Comparison of ENCODE assay signal across 8 cellular contexts in the genomic region with DNA sequence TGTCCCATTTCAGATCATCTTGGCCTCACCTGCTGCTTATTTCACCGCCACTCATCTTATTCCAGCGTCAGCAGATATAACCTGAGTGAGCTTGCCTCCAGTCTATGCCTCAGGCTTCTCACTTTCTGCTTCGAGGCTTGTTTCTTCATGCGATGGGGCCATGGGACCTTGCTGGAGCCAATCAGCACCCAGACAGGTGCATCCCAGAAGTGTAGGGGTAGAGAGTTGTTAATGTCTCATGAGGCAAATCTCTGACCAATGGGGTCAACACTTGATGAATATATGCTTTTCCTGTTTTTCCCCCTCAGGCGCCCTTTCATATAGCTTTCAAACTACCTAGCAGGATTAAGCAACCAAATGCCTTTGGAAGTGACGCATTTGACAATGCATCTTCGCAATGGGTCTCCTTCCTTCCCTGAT. TPM values are rescaled to one million over a fixed set of nuclear protein-coding genes. Genes with fewer than 3 reads are reported as not detected.
DNase-seq lines count a peak whose midpoint lies in the region; ATAC-seq, FAIRE-seq and TF ChIP-seq lines count a peak whose summit lies in the region.

No MANE protein-coding gene starts in this region.

- DNase-seq in AG10803 (ENCODE audit: low read depth) (no peak), HFF-Myc (ENCODE audit: extremely low read depth, low read depth) (no peak), astrocyte (ENCODE audit: low read depth) (no peak), left colon (no peak), 8988T (no peak), activated gamma-delta T cell treated with Interleukin-2 at 50 U/mL for 16 hours (no peak)
- DNase-seq in natural killer cell treated with Interleukin-12 subunit alpha and Interleukin-12 subunit beta and Interleukin-15 and Interleukin-18, amount 100 ng/mL, for 72 hours (ENCODE audit: low spot score), result no peak

- peak overlapping the region; percentile 90 for H3K4me2 ChIP-seq in astrocyte (ENCODE audit: low read length)

- H3K9ac ChIP-seq in astrocyte (ENCODE audit: low read length), result peak overlapping the region; percentile 90

- no peak for ATAC-seq in natural killer cell treated with Interleukin-12 subunit alpha and Interleukin-12 subunit beta and Interleukin-15 and Interleukin-18, amount 100 ng/mL, for 72 hours
- no peak for ATAC-seq in left colon
- ATAC-seq in HG02938 (IDR thresholded peaks at IDR 0.05; ENCODE audit: unreplicated experiment), result no peak

- no peak for TF ChIP-seq CTCF in AG10803 (conservative IDR thresholded peaks at IDR 0.05; ENCODE audit: low read length)
- TF ChIP-seq CTCF in HFF-Myc (IDR thresholded peaks at IDR 0.05; ENCODE audit: low read depth, low read length, missing control alignments), result no peak
- no peak for TF ChIP-seq CTCF in astrocyte (IDR thresholded peaks at IDR 0.05; ENCODE audit: insufficient read depth, low read depth, low read length)

- H3K27ac ChIP-seq in astrocyte (ENCODE audit: low read depth, low read length), result no peak overlapping the region

- peak overlapping the region; percentile 96 for H2AFZ ChIP-seq in astrocyte (ENCODE audit: low read depth, low read length)

- intact Hi-C loops in left colon (cut with DNase I, micrococcal nuclease), result no loop called here

- no peak for FAIRE-seq in astrocyte (lab: Jason Lieb, UNC)

- peak overlapping the region; percentile 52 for H3K4me3 Mint-ChIP-seq in astrocyte (ENCODE audit: unreplicated experiment)
- H3K4me3 Mint-ChIP-seq in natural killer cell treated with Interleukin-12 subunit alpha and Interleukin-12 subunit beta and Interleukin-15 and Interleukin-18, amount 100 ng/mL, for 72 hours, result peak overlapping the region; percentile 100

- peaks cover 8% of the 10 kb centered on the region for H3K4me1 ChIP-seq in astrocyte (ENCODE audit: insufficient read depth, low read length)

- peaks cover 3% of the 10 kb centered on the region for H3K36me3 Mint-ChIP-seq in astrocyte (ENCODE audit: low read depth, unreplicated experiment)
- H3K36me3 Mint-ChIP-seq in natural killer cell treated with Interleukin-12 subunit alpha and Interleukin-12 subunit beta and Interleukin-15 and Interleukin-18, amount 100 ng/mL, for 72 hours, result no peaks in the 10 kb centered on the region

- no peaks in the 10 kb centered on the region for H3K27me3 ChIP-seq in astrocyte (ENCODE audit: insufficient read depth, low read length)

- H3K9me3 ChIP-seq in astrocyte (ENCODE audit: insufficient read depth, low read depth, low read length), result no peaks in the 10 kb centered on the region

- no peaks in the 10 kb centered on the region for H3K4me1 Mint-ChIP-seq in astrocyte (ENCODE audit: low read depth, unreplicated experiment)
- peaks cover 32 to 43% of the 10 kb centered on the region in 2 donors for H3K4me1 Mint-ChIP-seq in natural killer cell treated with Interleukin-12 subunit alpha and Interleukin-12 subunit beta and Interleukin-15 and Interleukin-18, amount 100 ng/mL, for 72 hours (ENCODE audit: low read depth in 2 of 2)

- no peaks in the 10 kb centered on the region for H3K79me2 ChIP-seq in astrocyte (ENCODE audit: insufficient read depth, low read length)

- no peaks in the 10 kb centered on the region for H4K20me1 ChIP-seq in astrocyte (ENCODE audit: insufficient read depth, low read length)

- H3K27me3 Mint-ChIP-seq in astrocyte (ENCODE audit: low read depth, unreplicated experiment), result peaks cover 7% of the 10 kb centered on the region
- peaks cover 3 to 11% of the 10 kb centered on the region in 2 donors for H3K27me3 Mint-ChIP-seq in natural killer cell treated with Interleukin-12 subunit alpha and Interleukin-12 subunit beta and Interleukin-15 and Interleukin-18, amount 100 ng/mL, for 72 hours

- H3K36me3 ChIP-seq in astrocyte (ENCODE audit: insufficient read depth, low read length), result no peaks in the 10 kb centered on the region

- H3K27ac Mint-ChIP-seq in astrocyte (ENCODE audit: unreplicated experiment), result peak overlapping the region; percentile 45
- peak overlapping the region; percentile 99 to 100 for H3K27ac Mint-ChIP-seq in natural killer cell treated with Interleukin-12 subunit alpha and Interleukin-12 subunit beta and Interleukin-15 and Interleukin-18, amount 100 ng/mL, for 72 hours

- H3K4me3 ChIP-seq in AG10803 (ENCODE audit: low read length), result peak overlapping the region; percentile 96
- peak overlapping the region; percentile 60 for H3K4me3 ChIP-seq in HFF-Myc (replicated peaks; ENCODE audit: low read depth, low read length)
- peak overlapping the region; percentile 81 for H3K4me3 ChIP-seq in astrocyte (ENCODE audit: insufficient read depth, low read depth, low read length)

- peaks cover 3% of the 10 kb centered on the region for H3K9me3 Mint-ChIP-seq in astrocyte (ENCODE audit: unreplicated experiment)
- no peaks in the 10 kb centered on the region for H3K9me3 Mint-ChIP-seq in natural killer cell treated with Interleukin-12 subunit alpha and Interleukin-12 subunit beta and Interleukin-15 and Interleukin-18, amount 100 ng/mL, for 72 hours

RNA-seq across cellular contexts. Expression of gene YIPF1, which starts 0.9 kb away (rescaled TPM):
- total RNA-seq in astrocyte (27.1 and 27.5 TPM in 2 replicates), left colon (10 to 100 TPM; 28.7 to 35.2 TPM)
- total RNA-seq in natural killer cell treated with Interleukin-12 subunit alpha and Interleukin-12 subunit beta and Interleukin-15 and Interleukin-18, amount 100 ng/mL, for 72 hours, result 10 to 100 TPM; 16.9 to 25.3 TPM

RNA-seq across cellular contexts. Expression of gene DIO1, which starts 3.5 kb away (rescaled TPM):
- total RNA-seq in astrocyte, result not detected in 2 replicates
- not detected for total RNA-seq in natural killer cell treated with Interleukin-12 subunit alpha and Interleukin-12 subunit beta and Interleukin-15 and Interleukin-18, amount 100 ng/mL, for 72 hours
- under 1 TPM in 1 of 2 donors, not detected in 1; 0.31 TPM for total RNA-seq in left colon

RNA-seq across cellular contexts. Expression of gene NDC1, which starts 52.4 kb away (rescaled TPM):
- 14.1 and 14.8 TPM in 2 replicates for total RNA-seq in astrocyte
- total RNA-seq in natural killer cell treated with Interleukin-12 subunit alpha and Interleukin-12 subunit beta and Interleukin-15 and Interleukin-18, amount 100 ng/mL, for 72 hours, result 10 to 100 TPM; 23.4 to 44.9 TPM
- total RNA-seq in left colon, result 10 to 100 TPM; 10.3 to 16.8 TPM

RNA-seq across cellular contexts. Expression of gene IFT25, which starts 55.0 kb away (rescaled TPM):
- total RNA-seq in astrocyte (25.7 and 29.4 TPM in 2 replicates), left colon (10 to 100 TPM; 15.7 to 17.9 TPM)
- total RNA-seq in natural killer cell treated with Interleukin-12 subunit alpha and Interleukin-12 subunit beta and Interleukin-15 and Interleukin-18, amount 100 ng/mL, for 72 hours, result 10 to 100 TPM; 61.8 to 71.2 TPM

RNA-seq across cellular contexts. Expression of gene LRRC42, which starts 55.6 kb away (rescaled TPM):
- total RNA-seq in astrocyte, result 51.1 and 54.6 TPM in 2 replicates
- 10 to 100 TPM; 19.2 to 21.8 TPM for total RNA-seq in natural killer cell treated with Interleukin-12 subunit alpha and Interleukin-12 subunit beta and Interleukin-15 and Interleukin-18, amount 100 ng/mL, for 72 hours
- 10 to 100 TPM; 19.7 to 24.0 TPM for total RNA-seq in left colon
